Comparison of ENCODE assay signal across 9 cellular contexts in genomic region chr13:33722216-33722900, GRCh38.
DNase-seq lines count a peak whose midpoint lies in the region; ATAC-seq, FAIRE-seq and TF ChIP-seq lines count a peak whose summit lies in the region.
"Had no signal": no experiment of that assay in that cellular context is flagged by ENCODE, and none has a peak within 500 bp of the region (broad histone marks: within the 10 kb centered on the region; RNA-seq: fewer than 3 reads in every experiment).

No MANE protein-coding gene starts in this region.

- peak overlapping the region; percentile 52 to 76 for H3K27ac ChIP-seq in breast epithelium

- DNase-seq in breast epithelium (ENCODE audit: low spot score in 2 of 2) (no peak), pons (ENCODE audit: low spot score) (peak; percentile 7), SHP77 treated with DMSO at 0.1 percent for 48 hours (lab: John Stamatoyannopoulos, UW) (no peak), D721Med (ENCODE audit: insufficient read length, low spot score) (no peak), COR-L47 (lab: John Stamatoyannopoulos, UW) (no peak)
- DNase-seq in activated CD4-positive, alpha-beta T cell treated with anti-CD3 and anti-CD28 coated beads, Interleukin-2, amount 50 U/mL, for 1 hour, result no peak

- H3K4me1 ChIP-seq in breast epithelium, result peaks cover 0 to 3% of the 10 kb centered on the region in 2 donors

- H3K4me3 ChIP-seq in breast epithelium, result no peak overlapping the region

- ATAC-seq in GM18517 (IDR thresholded peaks at IDR 0.05; ENCODE audit: unreplicated experiment), result peak; percentile 40
- peak; percentile 47 for ATAC-seq in HG03159 (IDR thresholded peaks at IDR 0.05; ENCODE audit: unreplicated experiment)
- ATAC-seq: left lobe of liver had no signal

- intact Hi-C loops in breast epithelium (cut with DNase I; ENCODE audit: low total_unique reads), result no loop called here

- TF ChIP-seq POLR2A in breast epithelium (IDR thresholded peaks at IDR 0.05), result no peak

- H3K36me3 ChIP-seq in breast epithelium, result no peaks in the 10 kb centered on the region

- FAIRE-seq in D721Med (lab: Jason Lieb, UNC), result no peak

- no peak for TF ChIP-seq CTCF in breast epithelium (IDR thresholded peaks at IDR 0.05)
- TF ChIP-seq CTCF in D721Med (IDR thresholded peaks at IDR 0.05; ENCODE audit: insufficient read depth, missing control alignments), result no peak

- H3K27me3 ChIP-seq in breast epithelium, result no peaks in the 10 kb centered on the region

- no peaks in the 10 kb centered on the region for H3K9me3 ChIP-seq in breast epithelium
